ENCODE assay signal across 7 cellular contexts in genomic region chr16:14851116-14851825, GRCh38. TPM values are rescaled to one million over a fixed set of nuclear protein-coding genes. Genes with fewer than 3 reads are reported as not detected.
DNase-seq lines count a peak whose midpoint lies in the region; ATAC-seq, FAIRE-seq and TF ChIP-seq lines count a peak whose summit lies in the region.
"Not testable (repeated sequence)": the region's sequence is repeated elsewhere in the genome, so short reads cannot be mapped to it uniquely, and the experiment has no call there.

No MANE protein-coding gene starts in this region.

- H2AFZ ChIP-seq in GM12878 (ENCODE audit: control insufficient read depth, low read depth, low read length): not testable (repeated sequence)

- intact Hi-C loops in GM12878 (cut with micrococcal nuclease; ENCODE audit: unreplicated experiment); Right ventricle myocardium superior (cut with DNase I); left ventricle myocardium inferior (cut with micrococcal nuclease); left lung (cut with DNase I); gastrocnemius medialis (cut with DNase I; ENCODE audit: low total_unique reads): not testable (repeated sequence)

- not testable (repeated sequence) for TF ChIP-seq CTCF in GM12878 (IDR thresholded peaks at IDR 0.05 in 2 of 3, conservative IDR thresholded peaks at IDR 0.05 in 1 of 3; ENCODE audit: control insufficient read depth in 2 of 3, extremely low read depth in 1 of 3, insufficient read depth in 1 of 3, low read depth in 3 of 3, low read length in 3 of 3); left ventricle myocardium inferior (IDR thresholded peaks at IDR 0.05; ENCODE audit: borderline replicate concordance); left lung (IDR thresholded peaks at IDR 0.05); gastrocnemius medialis (IDR thresholded peaks at IDR 0.05 in 4 of 5, conservative IDR thresholded peaks at IDR 0.05 in 1 of 5)

- H3K4me3 ChIP-seq in GM12878, left ventricle myocardium inferior, left lung, gastrocnemius medialis: not testable (repeated sequence)

- ATAC-seq in HG02798 (IDR thresholded peaks at IDR 0.05; ENCODE audit: poor library complexity, unreplicated experiment): peak; percentile 48
- peak; percentile 50; the same call in 2 of the 3 replicates for ATAC-seq in GM12878
- peak; percentile 71 for ATAC-seq in Right ventricle myocardium superior (ENCODE audit: poor library complexity)
- peak; percentile 63 for ATAC-seq in left lung
- peak; percentile 41 for ATAC-seq in memory B cell (ENCODE audit: low read depth)
- ATAC-seq in gastrocnemius medialis: peak; percentile 49

- CTCF ChIA-PET in GM12878 (lab: Yijun Ruan, JAX): not testable (repeated sequence)

- not testable (repeated sequence) for DNase-seq in GM12878 (ENCODE audit: low read depth, low spot score); Right ventricle myocardium superior; left ventricle myocardium inferior; left lung; memory B cell (ENCODE audit: low spot score in 2 of 2); gastrocnemius medialis

- H3K36me3 ChIP-seq in GM12878 (ENCODE audit: control insufficient read depth in 2 of 2, insufficient read depth in 2 of 2, low read length in 1 of 2); left ventricle myocardium inferior; left lung; gastrocnemius medialis: not testable (repeated sequence)

- H3K36me3 Mint-ChIP-seq in memory B cell: not testable (repeated sequence)

- H3K4me1 ChIP-seq in GM12878 (ENCODE audit: control insufficient read depth, insufficient read depth, low read length); left ventricle myocardium inferior; left lung; gastrocnemius medialis: not testable (repeated sequence)

- not testable (repeated sequence) for BruUV-seq in GM12878 (replicated peaks; lab: Mats Ljungman, UMichigan)

- not testable (repeated sequence) for H3K9me3 Mint-ChIP-seq in memory B cell

- H3K27me3 Mint-ChIP-seq in memory B cell: not testable (repeated sequence)

- not testable (repeated sequence) for FAIRE-seq in GM12878 (lab: Jason Lieb, UNC)

- not testable (repeated sequence) for H3K4me3 Mint-ChIP-seq in memory B cell

- not testable (repeated sequence) for H4K20me1 ChIP-seq in GM12878 (ENCODE audit: control insufficient read depth, insufficient read depth)

- in situ Hi-C loops in GM12878 (cut with MboI); gastrocnemius medialis (cut with MboI; ENCODE audit: low sequenced_read_pairs in 4 of 4): not testable (repeated sequence)

- H3K4me2 ChIP-seq in GM12878 (ENCODE audit: control insufficient read depth, insufficient read depth): not testable (repeated sequence)

- not testable (repeated sequence) for TF ChIP-seq RAD21 in GM12878 (IDR thresholded peaks at IDR 0.05; ENCODE audit: insufficient read depth, low read depth, low read length)

- H3K4me1 Mint-ChIP-seq in memory B cell: not testable (repeated sequence)

- H3K79me2 ChIP-seq in GM12878 (ENCODE audit: control insufficient read depth, insufficient read depth, low read length): not testable (repeated sequence)

- POLR2A ChIA-PET in GM12878 (lab: Charles Lee): not testable (repeated sequence)

- SMC1A ChIA-PET in GM12878 (lab: Charles Lee; ENCODE audit: uncharacterized antibody, unreplicated experiment): not testable (repeated sequence)

- TF ChIP-seq EP300 in GM12878 (IDR thresholded peaks at IDR 0.05; ENCODE audit: borderline replicate concordance in 1 of 2, control insufficient read depth in 1 of 2, low read depth in 2 of 2, low read length in 2 of 2): not testable (repeated sequence)

- H3K9me3 ChIP-seq in GM12878 (replicated peaks; ENCODE audit: control insufficient read depth, insufficient read depth, low read length); left ventricle myocardium inferior (replicated peaks); left lung; gastrocnemius medialis: not testable (repeated sequence)

- TF ChIP-seq POLR2A in GM12878 (IDR thresholded peaks at IDR 0.05; ENCODE audit: low read depth, low read length); gastrocnemius medialis (IDR thresholded peaks at IDR 0.05): not testable (repeated sequence)

- not testable (repeated sequence) for H3K9ac ChIP-seq in GM12878 (ENCODE audit: control insufficient read depth, insufficient read depth, low read length)

- H3K27ac Mint-ChIP-seq in memory B cell: not testable (repeated sequence)

- not testable (repeated sequence) for H3K27ac ChIP-seq in GM12878 (ENCODE audit: control insufficient read depth, insufficient read depth); left lung
- H3K27ac ChIP-seq in left ventricle myocardium inferior (replicated peaks) (peak overlapping the region; percentile 23), gastrocnemius medialis (peak overlapping the region; percentile 61 to 76 (median 68))

- RAD21 ChIA-PET in GM12878 (lab: Charles Lee; ENCODE audit: unreplicated experiment): not testable (repeated sequence)

- not testable (repeated sequence) for H3K27me3 ChIP-seq in GM12878 (replicated peaks in 1 of 2; ENCODE audit: control insufficient read depth in 2 of 2, insufficient read depth in 2 of 2, low read length in 1 of 2); left ventricle myocardium inferior (ENCODE audit: low read depth); left lung; gastrocnemius medialis

- 94% methylated on average over 1 of the region's 6 CpGs for WGBS in GM12878 (ENCODE audit: insufficient coverage, insufficient replicate concordance, low lambda C conversion rate, missing lambda C conversion rate)

RNA-seq across cellular contexts. Expression of gene NOMO1, which starts 17.8 kb away (rescaled TPM):
- total RNA-seq in GM12878 (2013; cell fraction: nucleolus; rRNA removed): 60.5 and 61.2 TPM in 2 replicates
- total RNA-seq in GM12878 (2014; rRNA removed): 27.7 and 35.6 TPM in 2 replicates
- 31.0 and 33.0 TPM in 2 replicates for total RNA-seq in GM12878 (2014; rRNA removed; fragmentation: Illumina TruSeq; extraction: Trizol)
- total RNA-seq in GM12878 (2021): 45.1 and 51.9 TPM in 2 replicates
- 17.8 TPM for polyA plus RNA-seq in GM12878 (2011; ENCODE audit: low read depth)
- polyA plus RNA-seq in GM12878 (2011; rRNA removed): 17.1 and 28.3 TPM in 2 replicates
- polyA plus RNA-seq in GM12878 (2011; cell fraction: cytosol; rRNA removed): 24.0 and 26.6 TPM in 2 replicates
- 42.0 and 42.2 TPM in 2 replicates for polyA plus RNA-seq in GM12878 (2011; cell fraction: nucleus; rRNA removed)
- polyA plus RNA-seq in GM12878 (2012): 21.5 and 24.7 TPM in 2 replicates
- 59.5 and 93.3 TPM in 2 replicates for polyA plus RNA-seq in GM12878 (2014; fragmentation: Illumina TruSeq; extraction: Trizol)
- polyA plus RNA-seq in GM12878 (2014; fragmentation: Nextera tagmentation; extraction: Ambion mirVana): 10 to 100 TPM; 10.8 to 15.3 TPM
- polyA plus RNA-seq in GM12878 (2014; rRNA removed): 21.4 and 37.2 TPM in 2 replicates
- polyA plus RNA-seq in GM12878 (2016; fragmentation: Nextera tagmentation; extraction: Ambion mirVana): 10 to 100 TPM; 55.4 to 63.1 TPM
- 31.8 and 50.6 TPM in 2 replicates for polyA minus RNA-seq in GM12878 (2011; rRNA and poly(A)+ RNA removed)
- 39.4 and 54.0 TPM in 2 replicates for polyA minus RNA-seq in GM12878 (2011; cell fraction: cytosol; rRNA and poly(A)+ RNA removed)
- polyA minus RNA-seq in GM12878 (2011; cell fraction: nucleus; rRNA and poly(A)+ RNA removed): 14.1 and 30.2 TPM in 2 replicates
- 130 TPM for total RNA-seq in Right ventricle myocardium superior
- 112 TPM for total RNA-seq in left ventricle myocardium inferior
- 10 to 100 TPM; 88.6 to 96.5 TPM for total RNA-seq in left lung
- total RNA-seq in gastrocnemius medialis: 10 to 100 TPM; 83.7 to 88.1 (median 86.7) TPM
